In the genomic region with DNA sequence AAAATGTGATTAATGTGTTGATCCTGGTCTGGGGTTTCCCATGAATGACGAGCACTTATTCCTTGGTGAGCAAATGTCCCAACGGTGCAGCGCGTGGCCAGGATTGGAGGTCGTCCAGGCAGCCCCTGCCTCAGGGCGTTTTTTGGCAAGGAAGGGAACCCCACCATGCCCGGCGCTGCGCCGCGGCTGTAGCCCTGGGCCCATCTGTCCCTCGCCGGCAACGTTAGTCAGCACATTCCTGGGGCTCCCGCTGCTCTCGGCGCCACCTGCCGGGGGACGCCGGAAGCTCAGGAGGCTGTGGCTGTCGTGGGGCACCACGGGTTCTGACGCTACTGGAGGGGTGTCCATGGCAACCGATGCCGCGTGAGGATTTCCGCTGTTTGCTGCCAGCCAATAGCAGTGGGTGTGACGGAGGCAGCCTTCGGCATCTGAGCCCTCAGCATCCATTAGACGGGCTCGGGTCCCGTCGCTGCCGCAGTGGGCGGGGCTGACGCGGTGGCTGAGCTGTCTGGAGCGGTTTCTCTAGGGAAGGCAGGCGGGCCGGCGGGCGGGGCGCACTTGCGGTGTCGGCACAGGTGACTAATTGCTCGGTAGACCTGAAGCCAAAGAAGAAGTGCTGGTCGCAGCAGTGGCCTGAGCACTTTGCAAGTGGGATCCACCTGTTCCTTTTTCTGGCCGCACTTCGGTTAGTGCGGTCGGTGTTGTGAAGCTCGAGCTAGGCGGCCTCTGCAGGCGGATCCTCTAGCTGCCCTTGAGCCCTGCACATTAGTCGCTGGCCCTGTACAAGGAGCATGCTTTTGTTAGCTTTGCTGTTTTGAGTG, we compare ENCODE assay signal across 8 cellular contexts. TPM values are rescaled to one million over a fixed set of nuclear protein-coding genes. Genes with fewer than 3 reads are reported as not detected.
A peak's percentile ranks its signal among the peaks of the same experiment; 100 is the strongest.
DNase-seq lines count a peak whose midpoint lies in the region; ATAC-seq and FAIRE-seq lines count a peak whose summit lies in the region.

No MANE protein-coding gene starts in this region.

- H3K4me3 ChIP-seq in mesodermal cell (ENCODE audit: extremely low read depth, insufficient read depth, low read length, poor library complexity, severe bottlenecking): peak overlapping the region; percentile 31

- H3K9me3 ChIP-seq in mesodermal cell (ENCODE audit: control insufficient read depth, low read length): no peaks in the 10 kb centered on the region

- H3K4me1 ChIP-seq in mesodermal cell (ENCODE audit: control insufficient read depth, insufficient read depth, low read length, poor library complexity, severe bottlenecking): peaks cover 4% of the 10 kb centered on the region

- peak; percentile 89 for FAIRE-seq in HTR-8/SVneo (lab: Jason Lieb, UNC)
- peak; percentile 90 for FAIRE-seq in endometrium (lab: Jason Lieb, UNC)

- peak; percentile 100 for DNase-seq in Caki2 (ENCODE audit: low read depth)
- DNase-seq in HTR-8/SVneo (ENCODE audit: insufficient read length, low spot score): peak; percentile 99
- DNase-seq in NOMO-1 treated with DMSO at 0.1 percent for 48 hours (lab: John Stamatoyannopoulos, UW; ENCODE audit: unreplicated experiment): peak; percentile 99
- peak; percentile 99 for DNase-seq in activated CD8-positive, alpha-beta memory T cell treated with anti-CD3 and anti-CD28 coated beads, Interleukin-2, amount 50 U/mL, for 1 hour (ENCODE audit: extremely low read depth)
- peak; percentile 99 to 100 for DNase-seq in stimulated activated CD8-positive, alpha-beta memory T cell treated with anti-CD3 and anti-CD28 coated beads, Interleukin-15, amount 100 ng/mL, for 4 hours (ENCODE audit: low read depth in 2 of 2)

- H3K36me3 ChIP-seq in mesodermal cell (ENCODE audit: control insufficient read depth, insufficient read depth, low read length): peaks cover 8% of the 10 kb centered on the region

- peak overlapping the region; percentile 57 for H3K27ac ChIP-seq in mesodermal cell (ENCODE audit: low read depth, low read length, severe bottlenecking)

- WGBS in mesodermal cell (ENCODE audit: insufficient coverage in 2 of 2), 2 experiments: 1 to 2% methylated on average over 45 to 50 of the region's 55 CpGs

- in situ Hi-C loops in Caki2 (cut with HindIII; ENCODE audit: low pct_unique_long_range_greater_than_20kb, low sequenced_read_pairs): no loop called here

- ATAC-seq in GM21367 (IDR thresholded peaks at IDR 0.05; ENCODE audit: unreplicated experiment): peak; percentile 97

RNA-seq across cellular contexts. Expression of gene RAB35, which starts 29.5 kb away (rescaled TPM):
- total RNA-seq in Caki2 (2014; rRNA removed; shearing (Covaris generic); ENCODE audit: low replicate concordance): 36.4 and 43.5 TPM in 2 replicates
- 36.8 TPM for polyA plus RNA-seq in mesodermal cell (2013, experiment 1 of 2)
- polyA plus RNA-seq in mesodermal cell (2013, experiment 2 of 2): 30.6 TPM

Comparison
In these comparisons a context has a peak if more than half of its experiments do, and no peak if none do; other contexts are left out.
1. Peak in every context shown above with its lines: DNase-seq, ATAC-seq, H3K4me3 ChIP-seq and H3K27ac ChIP-seq.